Comparison of ENCODE assay signal across 16 cellular contexts in genomic region chr16:66569827-66570405, GRCh38. TPM values are rescaled to one million over a fixed set of nuclear protein-coding genes. Genes with fewer than 3 reads are reported as not detected.
DNase-seq lines count a peak whose midpoint lies in the region; ATAC-seq and TF ChIP-seq lines count a peak whose summit lies in the region.
"Had no signal": no experiment of that assay in that cellular context is flagged by ENCODE, and none has a peak within 500 bp of the region (broad histone marks: within the 10 kb centered on the region; RNA-seq: fewer than 3 reads in every experiment).

No MANE protein-coding gene starts in this region.

- ATAC-seq in gastroesophageal sphincter (peak; percentile 28), upper lobe of right lung (peak; percentile 63), T-cell (replicated peaks in 1 of 4) (no peak)
- ATAC-seq: activated CD4-positive, CD25-positive, alpha-beta regulatory T cell treated with anti-CD3 and anti-CD28 coated beads, Interleukin-2, amount 50 U/mL, for 24 hours had no signal

- no peaks in the 10 kb centered on the region for H3K9me3 Mint-ChIP-seq in activated naive CD8-positive, alpha-beta T cell (ENCODE audit: low read depth)
- no peaks in the 10 kb centered on the region for H3K9me3 Mint-ChIP-seq in activated naive CD8-positive, alpha-beta T cell treated with anti-CD3 and anti-CD28 coated beads for 36 hours
- no peaks in the 10 kb centered on the region for H3K9me3 Mint-ChIP-seq in T-cell

- intact Hi-C loops in upper lobe of right lung (cut with DNase I) = no loop called here

- H3K9me3 ChIP-seq in adipocyte (ENCODE audit: control insufficient read depth, low read length) = no peaks in the 10 kb centered on the region
- no peaks in the 10 kb centered on the region for H3K9me3 ChIP-seq in gastroesophageal sphincter
- H3K9me3 ChIP-seq in upper lobe of right lung = no peaks in the 10 kb centered on the region
- H3K9me3 ChIP-seq: sigmoid colon had no signal

- CTCF ChIA-PET in T-cell (lab: Charles Lee) = interaction anchor here (0.6 to 1.2 kb wide), 5 partner anchors 12 to 95 kb away, joined by 3 to 10 read pairs (median 4); no protein-coding TSS in a partner anchor

- no peak for TF ChIP-seq POLR2A in gastroesophageal sphincter (IDR thresholded peaks at IDR 0.05)

- H3K4me1 Mint-ChIP-seq in activated naive CD8-positive, alpha-beta T cell (ENCODE audit: low read depth) = peaks cover 8% of the 10 kb centered on the region
- H3K4me1 Mint-ChIP-seq in activated naive CD8-positive, alpha-beta T cell treated with anti-CD3 and anti-CD28 coated beads for 36 hours = peaks cover 11% of the 10 kb centered on the region
- H3K4me1 Mint-ChIP-seq in T-cell = peaks cover 0 to 9% (median 7%) of the 10 kb centered on the region in 3 donors

- peak overlapping the region; percentile 49 for H3K9ac ChIP-seq in adipocyte (ENCODE audit: low read length)

- H3K27ac ChIP-seq in gastroesophageal sphincter = no peak overlapping the region
- H3K27ac ChIP-seq in upper lobe of right lung = no peak overlapping the region
- H3K27ac ChIP-seq: cardiac muscle cell, sigmoid colon had no signal

- H3K36me3 Mint-ChIP-seq in activated naive CD8-positive, alpha-beta T cell = peaks cover 8% of the 10 kb centered on the region
- H3K36me3 Mint-ChIP-seq in activated naive CD8-positive, alpha-beta T cell treated with anti-CD3 and anti-CD28 coated beads for 36 hours = peaks cover 23% of the 10 kb centered on the region
- H3K36me3 Mint-ChIP-seq in T-cell = peaks cover 26% of the 10 kb centered on the region

- H3K4me1 ChIP-seq in adipocyte (ENCODE audit: control insufficient read depth, insufficient read depth, low read length) (peaks cover 29% of the 10 kb centered on the region), gastroesophageal sphincter (no peaks in the 10 kb centered on the region), upper lobe of right lung (no peaks in the 10 kb centered on the region)
- H3K4me1 ChIP-seq: sigmoid colon had no signal

- TF ChIP-seq EP300 in gastroesophageal sphincter (IDR thresholded peaks at IDR 0.05) = no peak

- no peak for DNase-seq in activated naive CD8-positive, alpha-beta T cell treated with anti-CD3 and anti-CD28 coated beads for 36 hours
- DNase-seq in adipocyte (ENCODE audit: low read depth) (peak; percentile 80), upper lobe of right lung (no peak), T-cell (no peak), NCI-H2107 (lab: John Stamatoyannopoulos, UW) (no peak), NCI-H146 (lab: John Stamatoyannopoulos, UW) (no peak)
- DNase-seq: activated T-cell treated with anti-CD3 and anti-CD28 coated beads, Interleukin-2, amount 50 U/mL, for 48 hours; Karpas-422; NCI-H446; SHP77 treated with DMSO at 0.1 percent for 48 hours; sigmoid colon had no signal

- H3K27ac Mint-ChIP-seq in activated naive CD8-positive, alpha-beta T cell = peak overlapping the region; percentile 11
- no peak overlapping the region for H3K27ac Mint-ChIP-seq in activated naive CD8-positive, alpha-beta T cell treated with anti-CD3 and anti-CD28 coated beads for 36 hours
- H3K27ac Mint-ChIP-seq in T-cell = peak overlapping the region in 1 of 2 donors; percentile 5

- H3K27me3 ChIP-seq in adipocyte (replicated peaks; ENCODE audit: control insufficient read depth, insufficient read depth, low read length) = no peaks in the 10 kb centered on the region
- no peaks in the 10 kb centered on the region for H3K27me3 ChIP-seq in gastroesophageal sphincter
- H3K27me3 ChIP-seq in upper lobe of right lung = no peaks in the 10 kb centered on the region
- H3K27me3 ChIP-seq: cardiac muscle cell, sigmoid colon had no signal

- no peak overlapping the region for H3K4me3 Mint-ChIP-seq in activated naive CD8-positive, alpha-beta T cell
- H3K4me3 Mint-ChIP-seq in activated naive CD8-positive, alpha-beta T cell treated with anti-CD3 and anti-CD28 coated beads for 36 hours = no peak overlapping the region
- no peak overlapping the region for H3K4me3 Mint-ChIP-seq in T-cell

- peaks cover 14% of the 10 kb centered on the region for H3K36me3 ChIP-seq in adipocyte (ENCODE audit: control insufficient read depth, insufficient read depth, low read length, severe bottlenecking)
- peaks cover 0 to 25% of the 10 kb centered on the region in 2 donors for H3K36me3 ChIP-seq in gastroesophageal sphincter
- peaks cover 24% of the 10 kb centered on the region for H3K36me3 ChIP-seq in upper lobe of right lung
- H3K36me3 ChIP-seq: cardiac muscle cell had no signal

- TF ChIP-seq CTCF in gastroesophageal sphincter (IDR thresholded peaks at IDR 0.05) = no peak
- TF ChIP-seq CTCF in upper lobe of right lung (IDR thresholded peaks at IDR 0.05) = no peak

- H3K4me3 ChIP-seq in adipocyte (ENCODE audit: low read length) = peak overlapping the region; percentile 47
- no peak overlapping the region for H3K4me3 ChIP-seq in gastroesophageal sphincter
- H3K4me3 ChIP-seq in upper lobe of right lung = no peak overlapping the region
- H3K4me3 ChIP-seq: cardiac muscle cell, sigmoid colon had no signal

- no peaks in the 10 kb centered on the region for H3K27me3 Mint-ChIP-seq in activated naive CD8-positive, alpha-beta T cell
- H3K27me3 Mint-ChIP-seq in activated naive CD8-positive, alpha-beta T cell treated with anti-CD3 and anti-CD28 coated beads for 36 hours = no peaks in the 10 kb centered on the region
- no peaks in the 10 kb centered on the region for H3K27me3 Mint-ChIP-seq in T-cell

- 50 to 64% methylated on average over 2 to 3 of the region's 3 CpGs for WGBS in gastroesophageal sphincter (ENCODE audit: low coverage in 1 of 2), 2 donors

- POLR2A ChIA-PET in T-cell (lab: Charles Lee) = interaction anchor here in 1 of 2 donors (0.6 to 1.3 kb wide), 2 partner anchors 15 to 17 kb away, joined by 3 to 6 read pairs; no protein-coding TSS in a partner anchor

RNA-seq across cellular contexts. Expression of gene CMTM1, which starts 3.7 kb away (rescaled TPM):
- total RNA-seq in activated naive CD8-positive, alpha-beta T cell treated with anti-CD3 and anti-CD28 coated beads for 36 hours = 1 to 10 TPM; 2.8 to 5.9 TPM
- total RNA-seq in gastroesophageal sphincter (under 1 TPM in 1 of 4 donors, not detected in 3; 0.89 TPM), upper lobe of right lung (8.4 TPM), T-cell (10 to 100 TPM in 3 of 5 donors, 1 to 10 TPM in 1, under 1 TPM in 1; 0.95 to 12.9 (median 10.3) TPM)

RNA-seq across cellular contexts. Expression of gene CMTM2, which starts 9.3 kb away (rescaled TPM):
- not detected for total RNA-seq in activated naive CD8-positive, alpha-beta T cell treated with anti-CD3 and anti-CD28 coated beads for 36 hours
- total RNA-seq in gastroesophageal sphincter = not detected
- 3.1 TPM for total RNA-seq in upper lobe of right lung
- under 1 TPM in 2 of 5 donors, not detected in 3; 0.26 to 0.62 TPM for total RNA-seq in T-cell
- total RNA-seq: cardiac muscle cell, lung microvascular endothelial cell had no signal

RNA-seq across cellular contexts. Expression of gene CKLF, which starts 17.5 kb away (rescaled TPM):
- 100 to 1,000 TPM in 1 of 2 experiments, 10 to 100 TPM in 1; 93.0 to 103 TPM for total RNA-seq in activated naive CD8-positive, alpha-beta T cell treated with anti-CD3 and anti-CD28 coated beads for 36 hours
- total RNA-seq in gastroesophageal sphincter = 10 to 100 TPM; 13.1 to 31.5 (median 17.9) TPM
- 57.6 TPM for total RNA-seq in upper lobe of right lung
- 10 to 100 TPM; 25.3 to 67.8 (median 58.3) TPM for total RNA-seq in T-cell

RNA-seq across cellular contexts. Expression of gene TK2, which starts 20.0 kb away (rescaled TPM):
- 1 to 10 TPM; 5.6 to 6.9 TPM for total RNA-seq in activated naive CD8-positive, alpha-beta T cell treated with anti-CD3 and anti-CD28 coated beads for 36 hours
- total RNA-seq in gastroesophageal sphincter (10 to 100 TPM; 32.7 to 42.8 (median 37.0) TPM), upper lobe of right lung (36.1 TPM), T-cell (10 to 100 TPM in 2 of 5 donors, 1 to 10 TPM in 3; 4.6 to 10.8 (median 8.4) TPM)

RNA-seq across cellular contexts. Expression of gene CMTM3, which starts 34.6 kb away (rescaled TPM):
- 10 to 100 TPM; 55.1 to 60.5 TPM for total RNA-seq in activated naive CD8-positive, alpha-beta T cell treated with anti-CD3 and anti-CD28 coated beads for 36 hours
- 10 to 100 TPM; 15.7 to 24.9 (median 19.3) TPM for total RNA-seq in gastroesophageal sphincter
- total RNA-seq in upper lobe of right lung = 38.1 TPM
- 10 to 100 TPM; 63.5 to 84.8 (median 75.4) TPM for total RNA-seq in T-cell

Comparison
In these comparisons a context has a peak if more than half of its experiments do, and no peak if none do; other contexts are left out.
1. ATAC-seq: peak in gastroesophageal sphincter (single experiment) and upper lobe of right lung (single experiment); none in T-cell (0 of 4).